In genomic region chr7:138934861-138935260, GRCh38 we compare ENCODE assay signal across 12 cellular contexts. TPM values are rescaled to one million over a fixed set of nuclear protein-coding genes. Genes with fewer than 3 reads are reported as not detected.
DNase-seq lines count a peak whose midpoint lies in the region; ATAC-seq and TF ChIP-seq lines count a peak whose summit lies in the region.
"Had no signal": no experiment of that assay in that cellular context is flagged by ENCODE, and none has a peak within 500 bp of the region (broad histone marks: within the 10 kb centered on the region; RNA-seq: fewer than 3 reads in every experiment).

No MANE protein-coding gene starts in this region.

- no peak overlapping the region for H3K23ac ChIP-seq in mesendoderm (ENCODE audit: low read length)

- no peaks in the 10 kb centered on the region for H3K27me3 ChIP-seq in BE2C
- no peaks in the 10 kb centered on the region for H3K27me3 ChIP-seq in mesendoderm (ENCODE audit: insufficient read depth, low read length, poor library complexity)
- H3K27me3 ChIP-seq: adrenal gland had no signal

- WGBS in mesendoderm (ENCODE audit: extremely low coverage, insufficient coverage, low lambda C conversion rate): no CpG with 5 or more reads among the region's 3 CpGs

- H3K56ac ChIP-seq in mesendoderm (ENCODE audit: low read length): no peak overlapping the region

- H3K36me3 Mint-ChIP-seq in activated naive CD4-positive, alpha-beta T cell treated with anti-CD3 and anti-CD28 coated beads, Interleukin-2, amount 10 ng/mL, durations not matched to agents 7 days and 5 days: no peaks in the 10 kb centered on the region

- H2BK5ac ChIP-seq in mesendoderm (ENCODE audit: low read length): no peak overlapping the region

- H4K5ac ChIP-seq in mesendoderm (ENCODE audit: low read length): no peak overlapping the region

- H3K4ac ChIP-seq in mesendoderm (ENCODE audit: low read depth, low read length): no peak overlapping the region

- H3K36me3 ChIP-seq in BE2C (peaks cover 5% of the 10 kb centered on the region; the same call in 1 of the 2 replicates), mesendoderm (ENCODE audit: control insufficient read depth, insufficient read depth, low read length) (no peaks in the 10 kb centered on the region)
- H3K36me3 ChIP-seq: adrenal gland had no signal

- DNase-seq in BE2C: peak; percentile 43
- peak; percentile 79 for DNase-seq in LoVo (ENCODE audit: low spot score)
- DNase-seq in choroid plexus epithelial cell (ENCODE audit: low read depth): peak; percentile 39
- peak; percentile 46 for DNase-seq in mesendoderm
- no peak for DNase-seq in stimulated activated CD4-positive, alpha-beta T cell treated with anti-CD3 and anti-CD28 coated beads, Interleukin-2, amount 100 ng/mL, for 24 hours
- DNase-seq in activated naive CD4-positive, alpha-beta T cell treated with anti-CD3 and anti-CD28 coated beads, Interleukin-2, amount 10 ng/mL, durations not matched to agents 7 days and 5 days: no peak
- DNase-seq in DMS153 treated with DMSO at 0.1 percent for 48 hours (lab: John Stamatoyannopoulos, UW; ENCODE audit: unreplicated experiment): no peak
- DNase-seq: activated CD4-positive, alpha-beta memory T cell treated with anti-CD3 and anti-CD28 coated beads, Interleukin-2, amount 10 ng/mL, durations not matched to agents 7 days and 5 days; GOT3; naive thymus-derived CD4-positive, alpha-beta T cell had no signal

- H3K79me2 ChIP-seq in mesendoderm (ENCODE audit: control insufficient read depth, insufficient read depth, low read length): no peaks in the 10 kb centered on the region

- H2AK5ac ChIP-seq in mesendoderm (ENCODE audit: low read length): no peak overlapping the region

- no peaks in the 10 kb centered on the region for H3K4me1 Mint-ChIP-seq in activated naive CD4-positive, alpha-beta T cell treated with anti-CD3 and anti-CD28 coated beads, Interleukin-2, amount 10 ng/mL, durations not matched to agents 7 days and 5 days
- H3K4me1 Mint-ChIP-seq: activated CD4-positive, alpha-beta memory T cell treated with anti-CD3 and anti-CD28 coated beads, Interleukin-2, amount 10 ng/mL, durations not matched to agents 7 days and 5 days had no signal

- no peak overlapping the region for H3K4me2 ChIP-seq in mesendoderm (ENCODE audit: low read length)

- no peak for TF ChIP-seq CTCF in BE2C (IDR thresholded peaks at IDR 0.05; ENCODE audit: low read depth, low read length)
- TF ChIP-seq CTCF in choroid plexus epithelial cell (conservative IDR thresholded peaks at IDR 0.05; ENCODE audit: low read depth, low read length): no peak

- peaks cover 3% of the 10 kb centered on the region for H3K79me1 ChIP-seq in mesendoderm (ENCODE audit: low read length)

- H3K27ac ChIP-seq in mesendoderm (ENCODE audit: low read depth, low read length): no peak overlapping the region

- H3K4me1 ChIP-seq in BE2C (peaks cover 17% of the 10 kb centered on the region), mesendoderm (ENCODE audit: control insufficient read depth, low read depth, low read length) (peaks cover 7% of the 10 kb centered on the region)

- no peak overlapping the region for H2BK120ac ChIP-seq in mesendoderm (ENCODE audit: low read depth, low read length)

- no peak overlapping the region for H2BK15ac ChIP-seq in mesendoderm (replicated peaks; ENCODE audit: low read depth)

- no peak overlapping the region for H3K27ac Mint-ChIP-seq in activated naive CD4-positive, alpha-beta T cell treated with anti-CD3 and anti-CD28 coated beads, Interleukin-2, amount 10 ng/mL, durations not matched to agents 7 days and 5 days
- H3K27ac Mint-ChIP-seq: activated CD4-positive, alpha-beta memory T cell treated with anti-CD3 and anti-CD28 coated beads, Interleukin-2, amount 10 ng/mL, durations not matched to agents 7 days and 5 days; naive thymus-derived CD4-positive, alpha-beta T cell had no signal

- CTCF ChIA-PET in activated naive CD4-positive, alpha-beta T cell treated with anti-CD3 and anti-CD28 coated beads, Interleukin-2, amount 10 ng/mL, durations not matched to agents 7 days and 5 days (lab: Charles Lee): no interaction called here

- H3K9me3 Mint-ChIP-seq in activated naive CD4-positive, alpha-beta T cell treated with anti-CD3 and anti-CD28 coated beads, Interleukin-2, amount 10 ng/mL, durations not matched to agents 7 days and 5 days: no peaks in the 10 kb centered on the region
- H3K9me3 Mint-ChIP-seq: activated CD4-positive, alpha-beta memory T cell treated with anti-CD3 and anti-CD28 coated beads, Interleukin-2, amount 10 ng/mL, durations not matched to agents 7 days and 5 days; naive thymus-derived CD4-positive, alpha-beta T cell had no signal

- H3K9ac ChIP-seq in mesendoderm (ENCODE audit: low read length): no peak overlapping the region

- H3K9me3 ChIP-seq in BE2C: no peaks in the 10 kb centered on the region
- H3K9me3 ChIP-seq: adrenal gland had no signal

- no peak overlapping the region for H3K4me3 Mint-ChIP-seq in activated naive CD4-positive, alpha-beta T cell treated with anti-CD3 and anti-CD28 coated beads, Interleukin-2, amount 10 ng/mL, durations not matched to agents 7 days and 5 days
- H3K4me3 Mint-ChIP-seq: activated CD4-positive, alpha-beta memory T cell treated with anti-CD3 and anti-CD28 coated beads, Interleukin-2, amount 10 ng/mL, durations not matched to agents 7 days and 5 days; naive thymus-derived CD4-positive, alpha-beta T cell had no signal

- H4K8ac ChIP-seq in mesendoderm (ENCODE audit: low read depth, low read length): no peak overlapping the region

- no peak for ATAC-seq in HG02571 (IDR thresholded peaks at IDR 0.05; ENCODE audit: unreplicated experiment)
- ATAC-seq: naive thymus-derived CD4-positive, alpha-beta T cell had no signal

- H3K27me3 Mint-ChIP-seq in activated naive CD4-positive, alpha-beta T cell treated with anti-CD3 and anti-CD28 coated beads, Interleukin-2, amount 10 ng/mL, durations not matched to agents 7 days and 5 days: peaks cover 22% of the 10 kb centered on the region

- no peak overlapping the region for H3K18ac ChIP-seq in mesendoderm (ENCODE audit: low read length)

- H3K4me3 ChIP-seq in BE2C (ENCODE audit: low read depth, low read length) (peak overlapping the region; percentile 31), choroid plexus epithelial cell (ENCODE audit: low read depth, low read length) (no peak overlapping the region), mesendoderm (ENCODE audit: low read length) (no peak overlapping the region)
- H3K4me3 ChIP-seq: adrenal gland had no signal

RNA-seq across cellular contexts. Expression of gene KIAA1549, which starts 46.3 kb away (rescaled TPM):
- polyA plus RNA-seq in BE2C (2012; ENCODE audit: insufficient read depth, insufficient read length, low read depth): 13.2 TPM
- 6.7 TPM for polyA plus RNA-seq in mesendoderm (2013, experiment 1 of 2)
- polyA plus RNA-seq in mesendoderm (2013, experiment 2 of 2): 6.5 TPM
- polyA plus RNA-seq: naive thymus-derived CD4-positive, alpha-beta T cell had no signal

Comparison
In these comparisons a context has a peak if more than half of its experiments do, and no peak if none do; other contexts are left out.
1. DNase-seq: peak in BE2C (single experiment), LoVo (single experiment), choroid plexus epithelial cell (single experiment) and mesendoderm (single experiment); none in stimulated activated CD4-positive, alpha-beta T cell treated with anti-CD3 and anti-CD28 coated beads, Interleukin-2, amount 100 ng/mL, for 24 hours (0 of 2), activated naive CD4-positive, alpha-beta T cell treated with anti-CD3 and anti-CD28 coated beads, Interleukin-2, amount 10 ng/mL, durations not matched to agents 7 days and 5 days (single experiment) and DMS153 treated with DMSO at 0.1 percent for 48 hours (single experiment).